Comparison of ENCODE assay signal across 2 cellular contexts in genomic region chr2:45637440-45637839, GRCh38.
TF ChIP-seq lines count a peak whose summit lies in the region.

No MANE protein-coding gene starts in this region.

TF ChIP-seq in IMR-90, 13 proteins besides CTCF, POLR2A, EP300 and RAD21:
- TF ChIP-seq MAFK (IDR thresholded peaks at IDR 0.05; ENCODE audit: low read depth, low read length) (no peak), RFX5 (IDR thresholded peaks at IDR 0.05; ENCODE audit: low read depth, low read length) (no peak), CHD1 (IDR thresholded peaks at IDR 0.05; ENCODE audit: low read depth, low read length) (no peak), USF2 (IDR thresholded peaks at IDR 0.05; ENCODE audit: low read depth, low read length) (no peak), CEBPB (IDR thresholded peaks at IDR 0.05; ENCODE audit: low read depth, low read length) (no peak), FOS (IDR thresholded peaks at IDR 0.05; ENCODE audit: low read depth, low read length) (no peak; the same call in 1 of the 2 replicates), MXI1 (IDR thresholded peaks at IDR 0.05; ENCODE audit: borderline replicate concordance, low read depth, low read length) (no peak), RCOR1 (IDR thresholded peaks at IDR 0.05; ENCODE audit: insufficient replicate concordance, low read length) (no peak), NFE2L2 (IDR thresholded peaks at IDR 0.05; ENCODE audit: low read depth, low read length) (no peak), ELK1 (IDR thresholded peaks at IDR 0.05; ENCODE audit: borderline replicate concordance, low read depth, low read length) (no peak), MAZ (IDR thresholded peaks at IDR 0.05; ENCODE audit: borderline replicate concordance, low read depth, low read length) (no peak), BHLHE40 (IDR thresholded peaks at IDR 0.05; ENCODE audit: low read depth, low read length) (no peak), SMC3 (IDR thresholded peaks at IDR 0.05; ENCODE audit: low read depth, low read length) (no peak)

TF ChIP-seq in GM12878, 131 proteins besides CTCF, POLR2A, EP300 and RAD21:
- TF ChIP-seq YY1 (IDR thresholded peaks at IDR 0.05; ENCODE audit: low read depth, low read length): no peak
- 0 out of 2 replicates have a peak, but pooled peaks have one; percentile 8 for TF ChIP-seq ZNF384 (IDR thresholded peaks at IDR 0.05; ENCODE audit: borderline replicate concordance, low read depth, low read length)
- no peak for TF ChIP-seq PBX3 (IDR thresholded peaks at IDR 0.05; ENCODE audit: insufficient replicate concordance, low read depth, low read length)
- TF ChIP-seq DPF2 (IDR thresholded peaks at IDR 0.05): peak; percentile 37; the same call in 1 of the 2 replicates
- TF ChIP-seq NR2F1 (conservative IDR thresholded peaks at IDR 0.05): peak; percentile 47; the same call in 1 of the 2 replicates
- TF ChIP-seq TAF1 (IDR thresholded peaks at IDR 0.05; ENCODE audit: borderline replicate concordance, low read depth, low read length): no peak
- TF ChIP-seq SUZ12 (IDR thresholded peaks at IDR 0.05; ENCODE audit: unreplicated experiment): no peak
- TF ChIP-seq TCF12 (IDR thresholded peaks at IDR 0.05; ENCODE audit: low read depth, low read length): peak; percentile 60; the same call in 1 of the 2 replicates
- peak; percentile 38; the same call in 1 of the 2 replicates for TF ChIP-seq CREM (IDR thresholded peaks at IDR 0.05; ENCODE audit: low read depth)
- TF ChIP-seq IRF4 (IDR thresholded peaks at IDR 0.05; ENCODE audit: low read depth, low read length): 0 out of 2 replicates have a peak, but pooled peaks have one; percentile 56
- TF ChIP-seq ATF7 (IDR thresholded peaks at IDR 0.05; ENCODE audit: low read depth): peak; percentile 41
- TF ChIP-seq IKZF1 (conservative IDR thresholded peaks at IDR 0.05): peak; percentile 56
- peak; percentile 57; the same call in 1 of the 2 replicates for TF ChIP-seq PAX5 (IDR thresholded peaks at IDR 0.05; ENCODE audit: borderline replicate concordance, low read depth, low read length)
- TF ChIP-seq BHLHE40 (IDR thresholded peaks at IDR 0.05; ENCODE audit: borderline replicate concordance in 1 of 2, low read depth in 2 of 2, low read length in 1 of 2): peak; percentile 50 to 80; a peak in 3 of 4 replicates
- TF ChIP-seq NFIC (IDR thresholded peaks at IDR 0.05; ENCODE audit: low read depth, low read length): peak; percentile 50; the same call in 1 of the 2 replicates
- TF ChIP-seq RUNX3 (IDR thresholded peaks at IDR 0.05; ENCODE audit: low read length): peak; percentile 95
- TF ChIP-seq PKNOX1 (IDR thresholded peaks at IDR 0.05): peak; percentile 21; the same call in 1 of the 2 replicates
- TF ChIP-seq TCF3 (IDR thresholded peaks at IDR 0.05; ENCODE audit: borderline replicate concordance, insufficient read depth, low read depth, low read length): 0 out of 2 replicates have a peak, but pooled peaks have one; percentile 37
- peak; percentile 32; the same call in 1 of the 2 replicates for TF ChIP-seq MTA2 (IDR thresholded peaks at IDR 0.05; ENCODE audit: low read depth)
- 0 out of 3 replicates have a peak, but pooled peaks have one; percentile 16 for TF ChIP-seq POU2F2 (IDR thresholded peaks at IDR 0.05; ENCODE audit: borderline replicate concordance, low read depth, low read length)
- TF ChIP-seq IKZF2 (IDR thresholded peaks at IDR 0.05): peak; percentile 75 to 77
- no peak for TF ChIP-seq SIX5 (IDR thresholded peaks at IDR 0.05; ENCODE audit: low read depth, low read length, severe bottlenecking)
- TF ChIP-seq ETV6 (conservative IDR thresholded peaks at IDR 0.05 in 1 of 2, IDR thresholded peaks at IDR 0.05 in 1 of 2; ENCODE audit: borderline replicate concordance in 1 of 2, low read depth in 1 of 2): peak in 1 of 2 experiments; percentile 63; a peak in 2 of 4 replicates
- no peak for TF ChIP-seq ZZZ3 (IDR thresholded peaks at IDR 0.05; ENCODE audit: control insufficient read depth, insufficient read length, low read depth)
- TF ChIP-seq SPI1 (IDR thresholded peaks at IDR 0.05; ENCODE audit: borderline replicate concordance, insufficient read depth, low read depth, low read length): peak; percentile 85
- TF ChIP-seq CREB1 (IDR thresholded peaks at IDR 0.05; ENCODE audit: low read depth): no peak
- TF ChIP-seq EED (IDR thresholded peaks at IDR 0.05; ENCODE audit: low read depth): peak; percentile 72
- TF ChIP-seq BCL11A (IDR thresholded peaks at IDR 0.05; ENCODE audit: low read depth, low read length): peak; percentile 69
